ENCODE assay signal across 29 cellular contexts in genomic region chr7:82511542-82511941, GRCh38.
"Had no signal": no experiment of that assay in that cellular context is flagged by ENCODE, and none has a peak within 500 bp of the region (broad histone marks: within the 10 kb centered on the region; RNA-seq: fewer than 3 reads in every experiment).

No MANE protein-coding gene starts in this region.

- H3K36me3 ChIP-seq: colonic mucosa, esophagus muscularis mucosa, heart right ventricle, lower lobe of right lung, spleen, tibial artery had no signal

- H3K4me1 Mint-ChIP-seq: immature natural killer cell; stimulated activated memory B cell treated with anti-CD40 and anti-IgM and Interleukin-4, amounts not matched to agents 10 μg/mL and 1 μg/mL and 100 μg/mL, for 72 hours had no signal

- H3K9me3 Mint-ChIP-seq: dendritic cell treated with granulocyte-macrophage colony-stimulating factor and Interleukin-4, amounts not matched to agents 40 ng/mL and 50 ng/mL, for 4 days had no signal

- H3K27ac Mint-ChIP-seq: dendritic cell treated with granulocyte-macrophage colony-stimulating factor and Interleukin-4, amounts not matched to agents 40 ng/mL and 50 ng/mL, for 4 days; endodermal cell; immature natural killer cell; nephron progenitor cell; stimulated activated memory B cell treated with anti-CD40 and anti-IgM and Interleukin-4, amounts not matched to agents 10 μg/mL and 1 μg/mL and 100 μg/mL, for 72 hours; type B pancreatic cell had no signal

- DNase-seq: colonic mucosa; effector CD8-positive, alpha-beta T cell; endodermal cell; foreskin keratinocyte; glutamatergic neuron; heart right ventricle; hippocampal formation; immature natural killer cell; left ventricle myocardium superior; lower lobe of right lung; naive thymus-derived CD8-positive, alpha-beta T cell; nephron progenitor cell; nucleus accumbens; posterior cingulate gyrus; psoas muscle; right cardiac atrium; spleen; stimulated activated CD4-positive, alpha-beta T cell treated with anti-CD3 and anti-CD28 coated beads, Interleukin-4, amount 100 ng/mL, for 4 hours; stimulated activated naive CD8-positive, alpha-beta T cell treated with anti-CD3 and anti-CD28 coated beads, Interleukin-15, Interleukin-2, amounts not matched to agents 100 U/mL and 50 U/mL, for 24 hours; substantia nigra; testis; tibial artery had no signal

- H3K27ac ChIP-seq: colonic mucosa, esophagus muscularis mucosa, foreskin keratinocyte, heart right ventricle, lower lobe of right lung, psoas muscle, skin epidermis, spleen, testis, tibial artery had no signal

- H3K27me3 ChIP-seq: colonic mucosa, testis had no signal

- H3K4me3 Mint-ChIP-seq: dendritic cell treated with granulocyte-macrophage colony-stimulating factor and Interleukin-4, amounts not matched to agents 40 ng/mL and 50 ng/mL, for 4 days; endodermal cell; immature natural killer cell; naive thymus-derived CD8-positive, alpha-beta T cell; nephron progenitor cell; stimulated activated memory B cell treated with anti-CD40 and anti-IgM and Interleukin-4, amounts not matched to agents 10 μg/mL and 1 μg/mL and 100 μg/mL, for 72 hours; type B pancreatic cell had no signal

- H3K4me3 ChIP-seq: colonic mucosa, esophagus muscularis mucosa, heart right ventricle, lower lobe of right lung, psoas muscle, skin epidermis, spleen, testis, tibial artery had no signal

- ATAC-seq: foreskin keratinocyte; heart right ventricle; left ventricle myocardium superior; lower lobe of right lung; naive thymus-derived CD8-positive, alpha-beta T cell; psoas muscle; right cardiac atrium; stimulated activated memory B cell treated with anti-CD40 and anti-IgM and Interleukin-4, amounts not matched to agents 10 μg/mL and 1 μg/mL and 100 μg/mL, for 72 hours; stimulated activated naive CD8-positive, alpha-beta T cell treated with anti-CD3 and anti-CD28 coated beads, Interleukin-15, Interleukin-2, amounts not matched to agents 100 U/mL and 50 U/mL, for 24 hours had no signal

- FAIRE-seq: endothelial cell of umbilical vein, keratinocyte had no signal

- H3K9me3 ChIP-seq: colonic mucosa, esophagus muscularis mucosa, heart right ventricle, lower lobe of right lung, psoas muscle, spleen, testis, tibial artery had no signal

- H3K36me3 Mint-ChIP-seq: immature natural killer cell; naive thymus-derived CD8-positive, alpha-beta T cell; stimulated activated memory B cell treated with anti-CD40 and anti-IgM and Interleukin-4, amounts not matched to agents 10 μg/mL and 1 μg/mL and 100 μg/mL, for 72 hours; type B pancreatic cell had no signal

- H3K27me3 Mint-ChIP-seq: stimulated activated memory B cell treated with anti-CD40 and anti-IgM and Interleukin-4, amounts not matched to agents 10 μg/mL and 1 μg/mL and 100 μg/mL, for 72 hours had no signal

- H3K4me1 ChIP-seq: colonic mucosa, foreskin keratinocyte, heart right ventricle, lower lobe of right lung, psoas muscle, spleen, testis had no signal
